In the genomic region with DNA sequence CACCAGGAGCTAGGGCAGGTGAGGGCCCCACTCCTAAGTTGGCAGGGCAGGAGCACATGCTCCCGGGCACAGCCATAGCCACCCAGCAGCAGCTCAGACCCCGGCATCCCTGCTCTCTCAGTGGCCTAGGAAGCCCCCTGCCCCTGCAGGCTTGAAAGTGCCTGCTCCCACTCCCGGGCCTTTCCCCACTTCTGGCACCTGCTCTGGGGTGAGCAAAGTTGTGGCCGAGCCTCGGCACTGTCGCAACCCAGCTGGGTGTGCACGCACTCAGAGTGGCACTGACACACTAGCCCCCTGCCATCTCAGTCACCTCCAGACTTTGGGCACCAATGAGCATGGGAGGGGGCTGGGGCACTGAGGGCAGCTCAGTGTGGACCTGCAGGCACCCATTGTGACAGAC, we compare ENCODE assay signal across 1 cellular context.
TF ChIP-seq lines count a peak whose summit lies in the region.

No MANE protein-coding gene starts in this region.

TF ChIP-seq in IMR-90, 13 proteins besides CTCF, POLR2A, EP300 and RAD21:
- TF ChIP-seq CHD1 (IDR thresholded peaks at IDR 0.05; ENCODE audit: low read depth, low read length): no peak
- TF ChIP-seq MAZ (IDR thresholded peaks at IDR 0.05; ENCODE audit: borderline replicate concordance, low read depth, low read length): no peak
- no peak for TF ChIP-seq NFE2L2 (IDR thresholded peaks at IDR 0.05; ENCODE audit: low read depth, low read length)
- no peak for TF ChIP-seq SMC3 (IDR thresholded peaks at IDR 0.05; ENCODE audit: low read depth, low read length)
- TF ChIP-seq ELK1 (IDR thresholded peaks at IDR 0.05; ENCODE audit: borderline replicate concordance, low read depth, low read length): no peak
- TF ChIP-seq RFX5 (IDR thresholded peaks at IDR 0.05; ENCODE audit: low read depth, low read length): no peak
- no peak for TF ChIP-seq RCOR1 (IDR thresholded peaks at IDR 0.05; ENCODE audit: insufficient replicate concordance, low read length)
- TF ChIP-seq CEBPB (IDR thresholded peaks at IDR 0.05; ENCODE audit: low read depth, low read length): no peak
- no peak for TF ChIP-seq MAFK (IDR thresholded peaks at IDR 0.05; ENCODE audit: low read depth, low read length)
